8 cellular contexts compared by ENCODE assay signal in genomic region chr11:66277475-66278391, GRCh38. TPM values are rescaled to one million over a fixed set of nuclear protein-coding genes. Genes with fewer than 3 reads are reported as not detected.
DNase-seq lines count a peak whose midpoint lies in the region; ATAC-seq, FAIRE-seq and TF ChIP-seq lines count a peak whose summit lies in the region.

Gene CNIH2 (plus strand): TSS chr11:66278175. CDS start chr11:66278457, 282 bp downstream.

- dilution Hi-C loops in keratinocyte (cut with MboI; ENCODE audit: extremely low pct_ligation_motif_present, low sequenced_read_pairs) = no loop called here

- no peak within 1 kb of the TSS for H3K4me3 ChIP-seq in keratinocyte (ENCODE audit: control insufficient read depth in 2 of 3, extremely low read depth in 1 of 3, insufficient read depth in 2 of 3, low read depth in 1 of 3, low read length in 3 of 3)

- no peak for FAIRE-seq in keratinocyte (lab: Jason Lieb, UNC)

- no peak within 1 kb of the TSS for H3K27ac Mint-ChIP-seq in stimulated activated naive CD8-positive, alpha-beta T cell treated with anti-CD3 and anti-CD28 coated beads, Interleukin-15, Interleukin-2, amounts not matched to agents 100 ng/mL and 50 ng/mL, for 24 hours

- no peaks in the 10 kb centered on the region for H3K4me1 ChIP-seq in keratinocyte (ENCODE audit: control insufficient read depth, extremely low read depth, insufficient read depth, low read length)

- no peaks in the 10 kb centered on the region for H3K79me2 ChIP-seq in keratinocyte (ENCODE audit: control insufficient read depth, insufficient read depth, low read length)

- no peaks in the 10 kb centered on the region for H3K9me3 Mint-ChIP-seq in stimulated activated naive CD8-positive, alpha-beta T cell treated with anti-CD3 and anti-CD28 coated beads, Interleukin-15, Interleukin-2, amounts not matched to agents 100 ng/mL and 50 ng/mL, for 24 hours

- H2AFZ ChIP-seq in keratinocyte (ENCODE audit: control insufficient read depth, low read length) = no peak within 1 kb of the TSS

- no peak for TF ChIP-seq CTCF in RWPE1 (conservative IDR thresholded peaks at IDR 0.05; ENCODE audit: low read depth)
- no peak for TF ChIP-seq CTCF in keratinocyte (optimal IDR thresholded peaks at IDR 0.05 in 1 of 3, IDR thresholded peaks at IDR 0.05 in 1 of 3, conservative IDR thresholded peaks at IDR 0.05 in 1 of 3; ENCODE audit: extremely low read depth in 1 of 3, insufficient read depth in 2 of 3, low read length in 3 of 3)

- peak within 1 kb of the TSS; percentile 37 for H3K4me2 ChIP-seq in keratinocyte (ENCODE audit: control insufficient read depth, extremely low read depth, insufficient read depth, low read depth, low read length)

- H3K27me3 ChIP-seq in keratinocyte (ENCODE audit: control insufficient read depth, extremely low read depth, insufficient read depth, low read length) = no peaks in the 10 kb centered on the region

- peaks cover 32% of the 10 kb centered on the region for H3K4me1 Mint-ChIP-seq in stimulated activated naive CD8-positive, alpha-beta T cell treated with anti-CD3 and anti-CD28 coated beads, Interleukin-15, Interleukin-2, amounts not matched to agents 100 ng/mL and 50 ng/mL, for 24 hours (ENCODE audit: low read depth)

- POLR2A ChIA-PET in RWPE1 (lab: Yijun Ruan, JAX; ENCODE audit: low non-redundant PET) = no interaction called here

- peaks cover 15% of the 10 kb centered on the region for H3K36me3 Mint-ChIP-seq in stimulated activated naive CD8-positive, alpha-beta T cell treated with anti-CD3 and anti-CD28 coated beads, Interleukin-15, Interleukin-2, amounts not matched to agents 100 ng/mL and 50 ng/mL, for 24 hours (ENCODE audit: low read depth)

- no peak within 1 kb of the TSS for H3K9ac ChIP-seq in keratinocyte (ENCODE audit: control insufficient read depth, extremely low read depth, insufficient read depth, low read length)

- H3K4me3 Mint-ChIP-seq in stimulated activated naive CD8-positive, alpha-beta T cell treated with anti-CD3 and anti-CD28 coated beads, Interleukin-15, Interleukin-2, amounts not matched to agents 100 ng/mL and 50 ng/mL, for 24 hours = peak within 1 kb of the TSS; percentile 57

- H3K27ac ChIP-seq in RWPE1 = peak within 1 kb of the TSS; percentile 77
- H3K27ac ChIP-seq in keratinocyte (ENCODE audit: control insufficient read depth, insufficient read depth, low read length) = no peak within 1 kb of the TSS

- ATAC-seq in HG03432 (IDR thresholded peaks at IDR 0.05; ENCODE audit: unreplicated experiment) = no peak
- ATAC-seq in HG03571 (IDR thresholded peaks at IDR 0.05; ENCODE audit: unreplicated experiment) = no peak

- CTCF ChIA-PET in RWPE1 (lab: Yijun Ruan, JAX) = interaction anchor here (0.8 kb wide), 1 partner anchor 34 kb away, joined by 3 read pairs; no protein-coding TSS in a partner anchor

- H3K36me3 ChIP-seq in keratinocyte (ENCODE audit: control insufficient read depth in 2 of 2, extremely low read depth in 1 of 2, insufficient read depth in 2 of 2, low read length in 2 of 2) = peaks cover 17 to 22% of the 10 kb centered on the region in 2 experiments

- H3K27me3 Mint-ChIP-seq in stimulated activated naive CD8-positive, alpha-beta T cell treated with anti-CD3 and anti-CD28 coated beads, Interleukin-15, Interleukin-2, amounts not matched to agents 100 ng/mL and 50 ng/mL, for 24 hours = peaks cover 6% of the 10 kb centered on the region

- no peaks in the 10 kb centered on the region for H3K9me1 ChIP-seq in keratinocyte (ENCODE audit: control insufficient read depth, extremely low read depth, insufficient read depth, low read length)

- peaks cover 4% of the 10 kb centered on the region for H4K20me1 ChIP-seq in keratinocyte (ENCODE audit: control insufficient read depth, extremely low read depth, insufficient read depth, low read length)

- no peaks in the 10 kb centered on the region for H3K9me3 ChIP-seq in keratinocyte (ENCODE audit: control insufficient read depth, low read depth, low read length)

- peak; percentile 55 for DNase-seq in stimulated activated CD4-positive, alpha-beta T cell treated with anti-CD3 and anti-CD28 coated beads, Interleukin-12 subunit alpha, Interleukin-12 subunit beta, amount 100 ng/mL, for 4 hours
- no peak for DNase-seq in stimulated activated CD4-positive, alpha-beta T cell treated with anti-CD3 and anti-CD28 coated beads, Interleukin-1b, Interleukin-23, amount 100 ng/mL, for 48 hours
- peak; percentile 29 for DNase-seq in RWPE1 (ENCODE audit: low spot score)
- peak; percentile 68 for DNase-seq in astrocyte of the hippocampus (ENCODE audit: low read depth, low spot score)
- no peak for DNase-seq in keratinocyte (ENCODE audit: low read depth, low spot score)

RNA-seq across cellular contexts. Expression of gene CNIH2, which starts in this region (rescaled TPM):
- polyA plus RNA-seq in keratinocyte = 0.17 to 0.25 TPM (median 0.18 TPM) in 3 replicates
- not detected for polyA plus RNA-seq in keratinocyte (2011; ENCODE audit: low read depth)
- 0.12 TPM in 2 replicates for polyA plus RNA-seq in keratinocyte (2011; cell fraction: cytosol; rRNA removed)
- polyA plus RNA-seq in keratinocyte (2011; cell fraction: nucleus; rRNA removed) = 1.0 and 1.4 TPM in 2 replicates
- 1.2 TPM in 1 of 2 replicates, not detected in the other for polyA plus RNA-seq in keratinocyte (2012; ENCODE audit: low replicate concordance)
- polyA minus RNA-seq in keratinocyte = 0.64 TPM in 1 of 3 replicates, not detected in the others
- polyA minus RNA-seq in keratinocyte (2011; cell fraction: cytosol; rRNA and poly(A)+ RNA removed) = not detected
- not detected in 2 replicates for polyA minus RNA-seq in keratinocyte (2011; cell fraction: nucleus; rRNA and poly(A)+ RNA removed)

Comparison
In these comparisons a context has a peak if more than half of its experiments do, and no peak if none do; other contexts are left out.
1. DNase-seq: peak in stimulated activated CD4-positive, alpha-beta T cell treated with anti-CD3 and anti-CD28 coated beads, Interleukin-12 subunit alpha, Interleukin-12 subunit beta, amount 100 ng/mL, for 4 hours (single experiment), RWPE1 (single experiment) and astrocyte of the hippocampus (single experiment); none in stimulated activated CD4-positive, alpha-beta T cell treated with anti-CD3 and anti-CD28 coated beads, Interleukin-1b, Interleukin-23, amount 100 ng/mL, for 48 hours (single experiment) and keratinocyte (single experiment).